ENCODE assay signal across 8 cellular contexts in genomic region chr6:41901882-41902519, GRCh38. TPM values are rescaled to one million over a fixed set of nuclear protein-coding genes. Genes with fewer than 3 reads are reported as not detected.
A peak's percentile ranks its signal among the peaks of the same experiment; 100 is the strongest.
DNase-seq lines count a peak whose midpoint lies in the region; ATAC-seq and TF ChIP-seq lines count a peak whose summit lies in the region.

No MANE protein-coding gene starts in this region.

- POLR2A ChIA-PET in OCI-LY7 (lab: Charles Lee) = no interaction called here

- no peak for DNase-seq in GM12864 (ENCODE audit: low read depth)
- peak; percentile 27 for DNase-seq in OCI-LY7 (ENCODE audit: low spot score)
- peak; percentile 82 for DNase-seq in activated naive CD4-positive, alpha-beta T cell treated with anti-CD3 and anti-CD28 coated beads, Interleukin-2, amount 10 ng/mL, durations not matched to agents 7 days and 5 days
- peak; percentile 34 for DNase-seq in mucosa of gallbladder (ENCODE audit: low spot score)
- DNase-seq in head of caudate nucleus = no peak
- DNase-seq in SK-N-DZ (ENCODE audit: low spot score) = no peak
- no peak for DNase-seq in medulla oblongata (ENCODE audit: extremely low spot score)

- no peaks in the 10 kb centered on the region for H4K20me1 ChIP-seq in OCI-LY7 (ENCODE audit: insufficient read depth, low read length)

- no peak overlapping the region for H3K27ac ChIP-seq in OCI-LY7 (ENCODE audit: low read depth, low read length, poor library complexity, severe bottlenecking)

- H3K36me3 Mint-ChIP-seq in activated naive CD4-positive, alpha-beta T cell treated with anti-CD3 and anti-CD28 coated beads, Interleukin-2, amount 10 ng/mL, durations not matched to agents 7 days and 5 days = peaks cover 27% of the 10 kb centered on the region

- H2AFZ ChIP-seq in OCI-LY7 (ENCODE audit: low read length) = no peak overlapping the region

- H3K4me1 ChIP-seq in OCI-LY7 (ENCODE audit: insufficient read depth, low read length, poor library complexity, severe bottlenecking) = no peaks in the 10 kb centered on the region

- TF ChIP-seq CTCF in GM12864 (IDR thresholded peaks at IDR 0.05; ENCODE audit: low read depth, low read length, missing control alignments) = peak; percentile 59
- peak; percentile 63 for TF ChIP-seq CTCF in OCI-LY7 (conservative IDR thresholded peaks at IDR 0.05; ENCODE audit: low read length)

- H3K4me3 Mint-ChIP-seq in activated naive CD4-positive, alpha-beta T cell treated with anti-CD3 and anti-CD28 coated beads, Interleukin-2, amount 10 ng/mL, durations not matched to agents 7 days and 5 days = no peak overlapping the region

- no peaks in the 10 kb centered on the region for H3K9me3 Mint-ChIP-seq in activated naive CD4-positive, alpha-beta T cell treated with anti-CD3 and anti-CD28 coated beads, Interleukin-2, amount 10 ng/mL, durations not matched to agents 7 days and 5 days

- no peaks in the 10 kb centered on the region for H3K9me3 ChIP-seq in OCI-LY7 (ENCODE audit: low read length)

- H3K36me3 ChIP-seq in OCI-LY7 (ENCODE audit: insufficient read depth, low read length) = peaks cover 67% of the 10 kb centered on the region

- no peak overlapping the region for H3K4me2 ChIP-seq in OCI-LY7 (ENCODE audit: low read length)

- no peaks in the 10 kb centered on the region for H3K9me2 ChIP-seq in OCI-LY7 (ENCODE audit: insufficient read depth, low read length)

- H3K4me3 ChIP-seq in GM12864 (ENCODE audit: low read depth, low read length) (no peak overlapping the region), OCI-LY7 (ENCODE audit: low read depth, low read length, poor library complexity, severe bottlenecking) (no peak overlapping the region)

- ATAC-seq in HG02759 (IDR thresholded peaks at IDR 0.05; ENCODE audit: unreplicated experiment) = no peak

- H3K4me1 Mint-ChIP-seq in activated naive CD4-positive, alpha-beta T cell treated with anti-CD3 and anti-CD28 coated beads, Interleukin-2, amount 10 ng/mL, durations not matched to agents 7 days and 5 days = peaks cover 33% of the 10 kb centered on the region

- peak overlapping the region; percentile 9 for H3K27ac Mint-ChIP-seq in activated naive CD4-positive, alpha-beta T cell treated with anti-CD3 and anti-CD28 coated beads, Interleukin-2, amount 10 ng/mL, durations not matched to agents 7 days and 5 days

- intact Hi-C loops in OCI-LY7 (cut with micrococcal nuclease; ENCODE audit: unreplicated experiment) = loop anchor here (1.0 kb wide), 1 partner anchor 142 kb away; no protein-coding TSS in a partner anchor
- intact Hi-C loops in head of caudate nucleus (cut with DNase I) = no loop called here

- no peaks in the 10 kb centered on the region for H3K79me2 ChIP-seq in OCI-LY7 (ENCODE audit: insufficient read depth, low read depth, low read length)

- BruUV-seq in OCI-LY7 (replicated peaks; lab: Mats Ljungman, UMichigan) = no TSS peak

- CTCF ChIA-PET in OCI-LY7 (lab: Charles Lee; ENCODE audit: unreplicated experiment) = no interaction called here
- CTCF ChIA-PET in activated naive CD4-positive, alpha-beta T cell treated with anti-CD3 and anti-CD28 coated beads, Interleukin-2, amount 10 ng/mL, durations not matched to agents 7 days and 5 days (lab: Charles Lee) = interaction anchor here (0.9 to 7.5 kb wide), 3 partner anchors 37 to 142 kb away, joined by 3 to 112 read pairs (median 3); no protein-coding TSS in a partner anchor

- H3K27me3 Mint-ChIP-seq in activated naive CD4-positive, alpha-beta T cell treated with anti-CD3 and anti-CD28 coated beads, Interleukin-2, amount 10 ng/mL, durations not matched to agents 7 days and 5 days = no peaks in the 10 kb centered on the region

RNA-seq across cellular contexts. Expression of gene USP49, which starts 6.8 kb away (rescaled TPM):
- 7.4 and 9.0 TPM in 2 replicates for total RNA-seq in OCI-LY7 (2014; rRNA removed; shearing (Covaris generic))
- 17.8 and 21.4 TPM in 2 replicates for total RNA-seq in OCI-LY7 (2022)
- 3.3 TPM for total RNA-seq in mucosa of gallbladder
- 7.7 and 7.9 TPM in 2 replicates for polyA plus RNA-seq in SK-N-DZ (2014; cell fraction: cytosol; rRNA removed)
- 8.4 and 19.6 TPM in 2 replicates for polyA plus RNA-seq in SK-N-DZ (2014; cell fraction: nucleus; rRNA removed)

RNA-seq across cellular contexts. Expression of gene MED20, which starts 18.9 kb away (rescaled TPM):
- 27.7 and 30.7 TPM in 2 replicates for total RNA-seq in OCI-LY7 (2014; rRNA removed; shearing (Covaris generic))
- total RNA-seq in OCI-LY7 (2022) = 33.2 and 35.2 TPM in 2 replicates
- 26.7 TPM for total RNA-seq in mucosa of gallbladder
- 39.9 and 40.5 TPM in 2 replicates for polyA plus RNA-seq in SK-N-DZ (2014; cell fraction: cytosol; rRNA removed)
- 13.4 and 20.6 TPM in 2 replicates for polyA plus RNA-seq in SK-N-DZ (2014; cell fraction: nucleus; rRNA removed)

RNA-seq across cellular contexts. Expression of gene BYSL, which starts 19.3 kb away (rescaled TPM):
- total RNA-seq in OCI-LY7 (2014; rRNA removed; shearing (Covaris generic)) = 36.1 and 41.9 TPM in 2 replicates
- total RNA-seq in OCI-LY7 (2022) (43.7 and 54.5 TPM in 2 replicates), mucosa of gallbladder (9.6 TPM)
- 25.3 and 30.9 TPM in 2 replicates for polyA plus RNA-seq in SK-N-DZ (2014; cell fraction: cytosol; rRNA removed)
- polyA plus RNA-seq in SK-N-DZ (2014; cell fraction: nucleus; rRNA removed) = 25.6 and 34.4 TPM in 2 replicates

RNA-seq across cellular contexts. Expression of gene CCND3, which starts 39.6 kb away (rescaled TPM):
- 229 and 319 TPM in 2 replicates for total RNA-seq in OCI-LY7 (2014; rRNA removed; shearing (Covaris generic))
- total RNA-seq in OCI-LY7 (2022) = 244 and 303 TPM in 2 replicates
- total RNA-seq in mucosa of gallbladder = 103 TPM
- 27.2 and 32.7 TPM in 2 replicates for polyA plus RNA-seq in SK-N-DZ (2014; cell fraction: cytosol; rRNA removed)
- 23.1 and 30.9 TPM in 2 replicates for polyA plus RNA-seq in SK-N-DZ (2014; cell fraction: nucleus; rRNA removed)

Comparison
In these comparisons a context has a peak if more than half of its experiments do, and no peak if none do; other contexts are left out.
1. DNase-seq: peak in OCI-LY7 (single experiment), activated naive CD4-positive, alpha-beta T cell treated with anti-CD3 and anti-CD28 coated beads, Interleukin-2, amount 10 ng/mL, durations not matched to agents 7 days and 5 days (single experiment) and mucosa of gallbladder (single experiment); none in GM12864 (single experiment), head of caudate nucleus (0 of 42), SK-N-DZ (single experiment) and medulla oblongata (single experiment).